Comparison of ENCODE assay signal across 17 cellular contexts in the genomic region with DNA sequence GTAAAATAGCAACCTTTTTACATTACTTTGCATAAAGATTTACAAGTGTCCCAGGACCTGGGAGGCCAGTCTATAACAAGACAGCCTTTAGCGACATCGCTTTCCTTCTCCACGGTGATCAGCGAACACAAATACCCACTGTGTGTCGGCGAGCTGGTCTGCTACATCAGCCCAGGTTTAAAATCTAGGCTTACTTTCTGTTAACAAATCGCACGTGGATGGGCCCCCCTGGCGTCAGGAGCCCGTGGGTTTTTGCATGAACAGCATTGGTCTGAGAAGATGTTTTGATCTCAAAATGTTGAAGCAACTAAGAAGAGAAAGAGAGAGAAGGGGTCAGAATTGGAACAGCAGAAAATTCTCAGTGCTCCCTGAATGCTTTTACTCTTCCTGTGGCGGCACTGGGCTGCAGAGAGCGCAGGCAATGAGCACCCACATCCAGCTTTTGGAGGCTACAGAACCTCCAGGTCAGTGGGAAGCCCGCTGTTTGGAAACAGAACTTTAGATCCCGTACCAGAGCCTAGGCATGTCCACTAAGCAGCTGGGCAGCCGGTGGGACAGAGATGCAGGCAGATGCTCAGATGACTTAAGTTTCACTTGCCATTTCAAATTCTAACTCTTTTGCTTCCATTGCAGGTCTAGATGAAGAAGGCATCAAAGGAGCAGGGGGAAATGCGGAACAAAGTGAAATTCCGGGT. TPM values are rescaled to one million over a fixed set of nuclear protein-coding genes. Genes with fewer than 3 reads are reported as not detected.
"Had no signal": no experiment of that assay in that cellular context is flagged by ENCODE, and none has a peak within 500 bp of the region (broad histone marks: within the 10 kb centered on the region; RNA-seq: fewer than 3 reads in every experiment).

No MANE protein-coding gene starts in this region.

- H3K4me3 ChIP-seq: mucosa of descending colon, SK-N-MC, smooth muscle cell, testis, upper lobe of right lung had no signal

- H3K27me3 ChIP-seq: testis, upper lobe of right lung had no signal

- DNase-seq: activated CD4-positive, alpha-beta T cell treated with anti-CD3 and anti-CD28 coated beads, Interleukin-2, amount 50 U/mL, for 48 hours; activated CD4-positive, CD25-positive, alpha-beta regulatory T cell treated with anti-CD3 and anti-CD28 coated beads, Interleukin-2, amount 50 U/mL, for 72 hours; activated naive CD4-positive, alpha-beta T cell treated with anti-CD3 and anti-CD28 coated beads for 36 hours; activated naive CD8-positive, alpha-beta T cell treated with anti-CD3 and anti-CD28 coated beads, Interleukin-2, amount 50 U/mL, for 24 hours; dermis blood vessel endothelial cell; islet precursor cell; mammary epithelial cell; mucosa of descending colon; naive thymus-derived CD8-positive, alpha-beta T cell; stimulated activated naive CD8-positive, alpha-beta T cell treated with anti-CD3 and anti-CD28 coated beads, Interleukin-15, amount 100 ng/mL, for 72 hours; T-cell; T-helper 9 cell; testis; upper lobe of right lung had no signal

- H3K9me3 ChIP-seq: mucosa of descending colon, testis, upper lobe of right lung had no signal

- H3K27ac Mint-ChIP-seq: activated naive CD4-positive, alpha-beta T cell treated with anti-CD3 and anti-CD28 coated beads for 36 hours; activated naive CD8-positive, alpha-beta T cell treated with anti-CD3 and anti-CD28 coated beads, Interleukin-2, amount 50 U/mL, for 24 hours; naive thymus-derived CD8-positive, alpha-beta T cell; stimulated activated naive CD8-positive, alpha-beta T cell treated with anti-CD3 and anti-CD28 coated beads, Interleukin-15, amount 100 ng/mL, for 72 hours; T-cell had no signal

- H3K9me3 Mint-ChIP-seq: stimulated activated naive CD8-positive, alpha-beta T cell treated with anti-CD3 and anti-CD28 coated beads, Interleukin-15, amount 100 ng/mL, for 72 hours had no signal

- H3K36me3 ChIP-seq: upper lobe of right lung had no signal

- H3K4me3 Mint-ChIP-seq: activated naive CD4-positive, alpha-beta T cell treated with anti-CD3 and anti-CD28 coated beads for 36 hours; activated naive CD8-positive, alpha-beta T cell treated with anti-CD3 and anti-CD28 coated beads, Interleukin-2, amount 50 U/mL, for 24 hours; naive thymus-derived CD8-positive, alpha-beta T cell; stimulated activated naive CD8-positive, alpha-beta T cell treated with anti-CD3 and anti-CD28 coated beads, Interleukin-15, amount 100 ng/mL, for 72 hours; T-cell had no signal

- ATAC-seq: activated naive CD8-positive, alpha-beta T cell treated with anti-CD3 and anti-CD28 coated beads, Interleukin-2, amount 50 U/mL, for 24 hours; mucosa of descending colon; naive thymus-derived CD8-positive, alpha-beta T cell; stimulated activated naive CD8-positive, alpha-beta T cell treated with anti-CD3 and anti-CD28 coated beads, Interleukin-15, amount 100 ng/mL, for 72 hours; T-cell; upper lobe of right lung had no signal

- H3K27ac ChIP-seq: SK-N-MC, testis, upper lobe of right lung had no signal

- H3K4me1 ChIP-seq: testis, upper lobe of right lung had no signal

- H3K36me3 Mint-ChIP-seq: naive thymus-derived CD8-positive, alpha-beta T cell; T-cell had no signal

RNA-seq across cellular contexts. Expression of a gene that starts 32.9 kb away (rescaled TPM):
- total RNA-seq: activated naive CD4-positive, alpha-beta T cell treated with anti-CD3 and anti-CD28 coated beads for 36 hours; dermis blood vessel endothelial cell; naive thymus-derived CD8-positive, alpha-beta T cell; upper lobe of right lung had no signal
- polyA plus RNA-seq: aorta; naive thymus-derived CD8-positive, alpha-beta T cell had no signal
